14 cellular contexts compared by ENCODE assay signal in genomic region chr6:149453597-149454340, GRCh38. TPM values are rescaled to one million over a fixed set of nuclear protein-coding genes. Genes with fewer than 3 reads are reported as not detected.
DNase-seq lines count a peak whose midpoint lies in the region; ATAC-seq and TF ChIP-seq lines count a peak whose summit lies in the region.
"Had no signal": no experiment of that assay in that cellular context is flagged by ENCODE, and none has a peak within 500 bp of the region (broad histone marks: within the 10 kb centered on the region; RNA-seq: fewer than 3 reads in every experiment).

No MANE protein-coding gene starts in this region.

- TF ChIP-seq CTCF in PC-3 (conservative IDR thresholded peaks at IDR 0.05; ENCODE audit: low read depth, low read length) (no peak), mammary epithelial cell (conservative IDR thresholded peaks at IDR 0.05 in 1 of 2, IDR thresholded peaks at IDR 0.05 in 1 of 2; ENCODE audit: extremely low read depth in 1 of 2, insufficient read depth in 1 of 2, low read depth in 1 of 2, low read length in 2 of 2) (no peak), lung (IDR thresholded peaks at IDR 0.05; ENCODE audit: control extremely low read depth, extremely low read depth) (no peak), stomach (IDR thresholded peaks at IDR 0.05) (no peak)

- intact Hi-C loops in PC-3 (cut with micrococcal nuclease) (no loop called here), mammary epithelial cell (cut with micrococcal nuclease) (no loop called here), stomach (cut with DNase I; ENCODE audit: low total_unique reads) (no loop called here)

- no peaks in the 10 kb centered on the region for H4K20me1 ChIP-seq in PC-3 (ENCODE audit: low read length)
- no peaks in the 10 kb centered on the region for H4K20me1 ChIP-seq in mammary epithelial cell (ENCODE audit: insufficient read depth, low read length)

- no peak for ATAC-seq in PC-3
- ATAC-seq in lung (ENCODE audit: insufficient read depth, low FRiP score) = no peak
- ATAC-seq: activated CD8-positive, alpha-beta T cell treated with anti-CD3 and anti-CD28 coated beads for 36 hours; stimulated activated naive CD8-positive, alpha-beta T cell treated with anti-CD3 and anti-CD28 coated beads, Interleukin-15, Interleukin-2, amounts not matched to agents 100 U/mL and 50 U/mL, for 24 hours had no signal

- H3K4me1 ChIP-seq in PC-3 (ENCODE audit: insufficient read depth, low read length) (peaks cover 14% of the 10 kb centered on the region), mammary epithelial cell (ENCODE audit: insufficient read depth, low read length) (peaks cover 22% of the 10 kb centered on the region), lung (ENCODE audit: control insufficient read depth in 2 of 2, insufficient read depth in 2 of 2, low read length in 2 of 2) (peaks cover 17 to 18% of the 10 kb centered on the region in 2 donors), stomach (peaks cover 36 to 45% (median 43%) of the 10 kb centered on the region in 4 donors)

- H3K9ac ChIP-seq in PC-3 (ENCODE audit: low read length) (no peak overlapping the region), mammary epithelial cell (ENCODE audit: insufficient read depth, low read length) (no peak overlapping the region)

- POLR2A ChIA-PET in PC-3 (lab: Charles Lee; ENCODE audit: unreplicated experiment) = no interaction called here

- no peak for TF ChIP-seq EP300 in stomach (IDR thresholded peaks at IDR 0.05)

- 86% methylated on average over 6 of the region's 6 CpGs for WGBS in mammary epithelial cell (ENCODE audit: low coverage, missing lambda C conversion rate)
- WGBS in lung, 2 donors = 60 to 67% methylated on average over 6 of the region's 6 CpGs
- 46 to 68% (median 56%) methylated on average over 6 of the region's 6 CpGs for WGBS in stomach, 5 donors

- dilution Hi-C loops in mammary epithelial cell (cut with HindIII; ENCODE audit: low sequenced_read_pairs) = no loop called here

- no peak overlapping the region for H3K27ac ChIP-seq in PC-3 (ENCODE audit: low read length)
- no peak overlapping the region for H3K27ac ChIP-seq in mammary epithelial cell (ENCODE audit: insufficient read depth, low read depth, low read length)
- peak overlapping the region; percentile 46 to 54 for H3K27ac ChIP-seq in lung (ENCODE audit: low read depth in 1 of 2, low read length in 1 of 2)
- peak overlapping the region in 4 of 5 donors; percentile 24 to 80 (median 63) for H3K27ac ChIP-seq in stomach
- H3K27ac ChIP-seq: cardiac muscle cell had no signal

- CTCF ChIA-PET in PC-3 (lab: Charles Lee) = no interaction called here
- CTCF ChIA-PET in mammary epithelial cell (lab: Charles Lee; ENCODE audit: low non-redundant PET) = no interaction called here

- no peaks in the 10 kb centered on the region for H3K36me3 ChIP-seq in PC-3 (ENCODE audit: low read depth, low read length)
- no peaks in the 10 kb centered on the region for H3K36me3 ChIP-seq in mammary epithelial cell (ENCODE audit: insufficient read depth, low read length)
- H3K36me3 ChIP-seq in lung (ENCODE audit: control insufficient read depth in 2 of 2, insufficient read depth in 2 of 2, low read length in 2 of 2) = no peaks in the 10 kb centered on the region
- no peaks in the 10 kb centered on the region for H3K36me3 ChIP-seq in stomach
- H3K36me3 ChIP-seq: cardiac muscle cell had no signal

- H3K4me3 ChIP-seq in PC-3 (ENCODE audit: low read length) (no peak overlapping the region), mammary epithelial cell (replicated peaks in 1 of 3; ENCODE audit: insufficient read depth in 1 of 3, low read depth in 2 of 3, low read length in 3 of 3) (no peak overlapping the region), lung (no peak overlapping the region), stomach (no peak overlapping the region)
- H3K4me3 ChIP-seq: cardiac muscle cell had no signal

- TF ChIP-seq POLR2A in stomach (IDR thresholded peaks at IDR 0.05) = no peak

- H3K79me2 ChIP-seq in PC-3 (ENCODE audit: low read length) = no peaks in the 10 kb centered on the region
- no peaks in the 10 kb centered on the region for H3K79me2 ChIP-seq in mammary epithelial cell (ENCODE audit: insufficient read depth, low read length)

- H3F3A ChIP-seq in PC-3 (ENCODE audit: low read length, unreplicated experiment) = no peaks in the 10 kb centered on the region

- no peaks in the 10 kb centered on the region for H3K9me2 ChIP-seq in PC-3 (replicated peaks; ENCODE audit: low read length)

- BruUV-seq in PC-3 (replicated peaks; lab: Mats Ljungman, UMichigan) (no TSS peak), mammary epithelial cell (replicated peaks; lab: Mats Ljungman, UMichigan) (no TSS peak)

- peak overlapping the region; percentile 49 for H3K4me2 ChIP-seq in PC-3 (ENCODE audit: low read length)
- H3K4me2 ChIP-seq in mammary epithelial cell (ENCODE audit: insufficient read depth, low read depth, low read length) = peak overlapping the region; percentile 57

- H2AFZ ChIP-seq in PC-3 (ENCODE audit: low read length) (peak overlapping the region; percentile 33; the same call in 1 of the 2 replicates), mammary epithelial cell (ENCODE audit: low read depth, low read length) (peak overlapping the region; percentile 80)

- H3K9me3 ChIP-seq in PC-3 (ENCODE audit: low read length) (no peaks in the 10 kb centered on the region), mammary epithelial cell (replicated peaks; ENCODE audit: insufficient read depth, low read length) (no peaks in the 10 kb centered on the region), lung (ENCODE audit: control insufficient read depth in 2 of 2, insufficient read depth in 1 of 2, low read length in 1 of 2) (no peaks in the 10 kb centered on the region), stomach (no peaks in the 10 kb centered on the region)

- no peak for DNase-seq in PC-3
- DNase-seq in mammary epithelial cell = no peak
- DNase-seq in lung (ENCODE audit: low spot score) = no peak
- DNase-seq in stomach = no peak
- DNase-seq in kidney tubule cell (ENCODE audit: low spot score) = no peak
- no peak for DNase-seq in KBM-7
- DNase-seq in effector CD8-positive, alpha-beta T cell (lab: John Stamatoyannopoulos, UW) = no peak
- DNase-seq in SKM-1 (lab: John Stamatoyannopoulos, UW; ENCODE audit: unreplicated experiment) = no peak
- DNase-seq: activated CD8-positive, alpha-beta T cell treated with anti-CD3 and anti-CD28 coated beads for 36 hours; activated naive CD4-positive, alpha-beta T cell; CD4-positive, alpha-beta T cell; stimulated activated naive CD8-positive, alpha-beta T cell treated with anti-CD3 and anti-CD28 coated beads, Interleukin-15, Interleukin-2, amounts not matched to agents 100 U/mL and 50 U/mL, for 24 hours had no signal

- in situ Hi-C loops in mammary epithelial cell (cut with MboI; ENCODE audit: low sequenced_read_pairs in 2 of 2) (no loop called here), KBM-7 (cut with MboI; ENCODE audit: low pct_unique_long_range_greater_than_20kb, low sequenced_read_pairs) (no loop called here)

- H3K27me3 ChIP-seq in PC-3 (ENCODE audit: low read length) (no peaks in the 10 kb centered on the region), mammary epithelial cell (ENCODE audit: insufficient read depth, low read length) (no peaks in the 10 kb centered on the region), lung (ENCODE audit: control insufficient read depth, insufficient read depth) (no peaks in the 10 kb centered on the region), stomach (peaks cover 0 to 20% (median 15%) of the 10 kb centered on the region in 3 donors)

RNA-seq across cellular contexts. Expression of gene ZC3H12D, which starts 31.0 kb away (rescaled TPM):
- not detected in 2 replicates for total RNA-seq in PC-3 (2014; rRNA removed)
- under 1 TPM; 0.16 to 0.17 TPM for total RNA-seq in mammary epithelial cell
- polyA plus RNA-seq in mammary epithelial cell = 0.01 TPM
- polyA minus RNA-seq in mammary epithelial cell = not detected
- 1 to 10 TPM; 2.6 to 4.7 TPM for total RNA-seq in lung
- polyA plus RNA-seq in lung = 1 to 10 TPM; 1.1 to 2.2 TPM
- total RNA-seq in stomach = 1 to 10 TPM in 2 of 5 donors, not detected in 3; 1.1 to 2.2 TPM
- under 1 TPM; 0.31 to 0.85 (median 0.56) TPM for polyA plus RNA-seq in stomach

RNA-seq across cellular contexts. Expression of gene SUMO4, which starts 53.7 kb away (rescaled TPM):
- total RNA-seq in PC-3 (2014; rRNA removed) (0.69 TPM in 1 of 2 replicates, not detected in the other), mammary epithelial cell (1 to 10 TPM; 1.5 to 2.0 TPM), lung (10 to 100 TPM in 1 of 2 donors, 1 to 10 TPM in 1; 1.7 to 12.9 TPM), stomach (1 to 10 TPM in 4 of 5 donors, not detected in 1; 1.2 to 7.7 (median 4.0) TPM)
- polyA plus RNA-seq in mammary epithelial cell (0.14 TPM), lung (under 1 TPM; 0.11 to 0.14 TPM), stomach (not detected)
- not detected for polyA minus RNA-seq in mammary epithelial cell
- total RNA-seq: epithelial cell of proximal tubule had no signal

Comparison
In these comparisons a context has a peak if more than half of its experiments do, and no peak if none do; other contexts are left out.
1. H3K27ac ChIP-seq: peak in lung (2 of 2) and stomach (4 of 5); none in PC-3 (single experiment) and mammary epithelial cell (single experiment).